ENCODE assay signal across 7 cellular contexts in genomic region chrX:136346506-136346905, GRCh38. TPM values are rescaled to one million over a fixed set of nuclear protein-coding genes. Genes with fewer than 3 reads are reported as not detected.
"Had no signal": no experiment of that assay in that cellular context is flagged by ENCODE, and none has a peak within 500 bp of the region (broad histone marks: within the 10 kb centered on the region; RNA-seq: fewer than 3 reads in every experiment).

No MANE protein-coding gene starts in this region.

- DNase-seq: IMR-90, KG1 had no signal

- ATAC-seq: K562 had no signal

- H3K4me3 ChIP-seq: K562 had no signal

- FAIRE-seq: HTR-8/SVneo, K562 had no signal

- H3K27ac ChIP-seq: HL-60 had no signal

RNA-seq across cellular contexts. Expression of gene ADGRG4, which starts 45.7 kb away (rescaled TPM):
- total RNA-seq: HT-29, IMR-90, K562 had no signal
- polyA plus RNA-seq: IgD-negative memory B cell, K562 had no signal
